1 cellular context compared by ENCODE assay signal in the genomic region with DNA sequence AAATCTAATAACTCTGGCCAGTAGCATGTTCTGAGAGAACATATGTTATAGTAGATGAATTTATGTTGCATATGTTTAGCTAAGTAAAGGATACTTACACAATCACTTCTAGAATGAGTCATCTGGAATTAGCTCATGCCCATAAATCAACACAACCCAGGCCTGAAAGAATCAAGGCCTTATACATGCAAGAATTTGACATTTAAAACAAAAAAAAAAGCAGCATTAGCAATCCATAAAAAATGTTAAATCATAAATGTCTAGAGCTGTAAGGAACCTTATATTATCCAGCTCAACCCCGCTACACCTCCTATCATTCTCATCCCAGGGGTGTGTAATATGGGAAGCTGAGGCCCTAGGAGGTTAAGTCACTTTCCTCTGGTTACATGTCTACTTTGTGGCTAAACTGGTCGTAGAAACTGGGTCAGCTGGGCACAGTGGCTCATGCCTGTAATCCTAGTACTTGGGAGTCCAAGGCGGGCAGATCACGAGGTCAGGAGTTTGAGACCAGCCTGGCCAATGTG.
TF ChIP-seq lines count a peak whose summit lies in the region.

No MANE protein-coding gene starts in this region.

TF ChIP-seq in SK-N-SH treated with all-trans-retinoic acid at 6 μM for 48 hours, 23 proteins besides CTCF, POLR2A, EP300 and RAD21 (continued from another document):
- TF ChIP-seq, protein P1, sequence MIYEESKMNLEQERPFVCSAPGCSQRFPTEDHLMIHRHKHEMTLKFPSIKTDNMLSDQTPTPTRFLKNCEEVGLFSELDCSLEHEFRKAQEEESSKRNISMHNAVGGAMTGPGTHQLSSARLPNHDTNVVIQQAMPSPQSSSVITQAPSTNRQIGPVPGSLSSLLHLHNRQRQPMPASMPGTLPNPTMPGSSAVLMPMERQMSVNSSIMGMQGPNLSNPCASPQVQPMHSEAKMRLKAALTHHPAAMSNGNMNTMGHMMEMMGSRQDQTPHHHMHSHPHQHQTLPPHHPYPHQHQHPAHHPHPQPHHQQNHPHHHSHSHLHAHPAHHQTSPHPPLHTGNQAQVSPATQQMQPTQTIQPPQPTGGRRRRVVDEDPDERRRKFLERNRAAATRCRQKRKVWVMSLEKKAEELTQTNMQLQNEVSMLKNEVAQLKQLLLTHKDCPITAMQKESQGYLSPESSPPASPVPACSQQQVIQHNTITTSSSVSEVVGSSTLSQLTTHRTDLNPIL (CRISPR knock-in tag; IDR thresholded peaks at IDR 0.05; ENCODE audit: low read depth): peak; percentile 93
- TF ChIP-seq SNAI2 (CRISPR knock-in tag; IDR thresholded peaks at IDR 0.05) (no peak), RARB (CRISPR knock-in tag; IDR thresholded peaks at IDR 0.05) (0 out of 2 replicates have a peak, but pooled peaks have one; percentile 49)
